ENCODE assay signal across 11 cellular contexts in genomic region chr3:113985526-113985925, GRCh38.
DNase-seq lines count a peak whose midpoint lies in the region; ATAC-seq and TF ChIP-seq lines count a peak whose summit lies in the region.
"Had no signal": no experiment of that assay in that cellular context is flagged by ENCODE, and none has a peak within 500 bp of the region (broad histone marks: within the 10 kb centered on the region; RNA-seq: fewer than 3 reads in every experiment).

No MANE protein-coding gene starts in this region.

- no peaks in the 10 kb centered on the region for H4K20me1 ChIP-seq in BLaER1 treated with 17β-estradiol and CSF1 and Interleukin-3, amounts not matched to agents 10 nM and 100 nM
- no peaks in the 10 kb centered on the region for H4K20me1 ChIP-seq in SU-DHL-6 (ENCODE audit: low read depth, low read length)

- no peaks in the 10 kb centered on the region for H3K27me3 Mint-ChIP-seq in stimulated activated naive CD8-positive, alpha-beta T cell treated with anti-CD3 and anti-CD28 coated beads, Interleukin-15, amount 100 ng/mL, for 72 hours

- peaks cover 16 to 45% (median 37%) of the 10 kb centered on the region in 10 experiments for H3K4me1 ChIP-seq in BLaER1 treated with 17β-estradiol and CSF1 and Interleukin-3, amounts not matched to agents 10 nM and 100 nM
- H3K4me1 ChIP-seq: esophagus muscularis mucosa, vagina had no signal

- H3K9me3 Mint-ChIP-seq in stimulated activated naive CD8-positive, alpha-beta T cell treated with anti-CD3 and anti-CD28 coated beads, Interleukin-15, amount 100 ng/mL, for 72 hours: no peaks in the 10 kb centered on the region

- no peaks in the 10 kb centered on the region for H3K9me3 ChIP-seq in BLaER1 treated with 17β-estradiol and CSF1 and Interleukin-3, amounts not matched to agents 10 nM and 100 nM (replicated peaks in 1 of 11)
- no peaks in the 10 kb centered on the region for H3K9me3 ChIP-seq in SU-DHL-6 (ENCODE audit: insufficient read depth, low read length)
- H3K9me3 ChIP-seq: esophagus muscularis mucosa, vagina had no signal

- H3K4me3 Mint-ChIP-seq in stimulated activated naive CD8-positive, alpha-beta T cell treated with anti-CD3 and anti-CD28 coated beads, Interleukin-15, amount 100 ng/mL, for 72 hours: no peak overlapping the region

- H3K4me3 ChIP-seq in BLaER1 treated with 17β-estradiol and CSF1 and Interleukin-3, amounts not matched to agents 10 nM and 100 nM: no peak overlapping the region; a peak in 1 of 20 replicates
- no peak overlapping the region for H3K4me3 ChIP-seq in SU-DHL-6 (ENCODE audit: insufficient read depth, low read length, poor library complexity, severe bottlenecking)
- H3K4me3 ChIP-seq: esophagus muscularis mucosa, vagina had no signal

- DNase-seq in HUDEP-2 (lab: John Stamatoyannopoulos, UW; ENCODE audit: unreplicated experiment in 76 of 76) (no peak), UCSD-AML1 (lab: John Stamatoyannopoulos, UW; ENCODE audit: unreplicated experiment) (no peak)
- no peak for DNase-seq in stimulated activated naive CD8-positive, alpha-beta T cell treated with anti-CD3 and anti-CD28 coated beads, Interleukin-15, amount 100 ng/mL, for 72 hours
- DNase-seq: NCI-H187 treated with DMSO at 0.1 percent for 48 hours had no signal

- no peaks in the 10 kb centered on the region for H3F3A ChIP-seq in SU-DHL-6 (ENCODE audit: insufficient read depth)

- H3K27ac ChIP-seq in BLaER1 treated with 17β-estradiol and CSF1 and Interleukin-3, amounts not matched to agents 10 nM and 100 nM: peak overlapping the region; percentile 59 to 79 (median 73); a peak in 20 of 22 replicates
- no peak overlapping the region for H3K27ac ChIP-seq in SU-DHL-6 (ENCODE audit: low read depth, low read length)
- H3K27ac ChIP-seq: esophagus muscularis mucosa, vagina had no signal

- peak overlapping the region; percentile 55 to 89 (median 83) for H3K4me2 ChIP-seq in BLaER1 treated with 17β-estradiol and CSF1 and Interleukin-3, amounts not matched to agents 10 nM and 100 nM
- peak overlapping the region; percentile 20 for H3K4me2 ChIP-seq in SU-DHL-6 (ENCODE audit: low read depth, low read length, poor library complexity, severe bottlenecking)

- 0 out of 22 replicates have a peak, but pooled peaks cover 0 to under 1% (median 0%) of the 10 kb centered on the region in 11 experiments for H3K36me3 ChIP-seq in BLaER1 treated with 17β-estradiol and CSF1 and Interleukin-3, amounts not matched to agents 10 nM and 100 nM
- H3K36me3 ChIP-seq in SU-DHL-6 (ENCODE audit: low read length): no peaks in the 10 kb centered on the region

- peak; percentile 61 for ATAC-seq in GM19395 (IDR thresholded peaks at IDR 0.05; ENCODE audit: unreplicated experiment)
- peak; percentile 91 for ATAC-seq in HG03135 (IDR thresholded peaks at IDR 0.05; ENCODE audit: unreplicated experiment)
- no peak for ATAC-seq in stimulated activated naive CD8-positive, alpha-beta T cell treated with anti-CD3 and anti-CD28 coated beads, Interleukin-15, amount 100 ng/mL, for 72 hours
- ATAC-seq in GM21737 (IDR thresholded peaks at IDR 0.05; ENCODE audit: unreplicated experiment): no peak

- H3K4me1 Mint-ChIP-seq in stimulated activated naive CD8-positive, alpha-beta T cell treated with anti-CD3 and anti-CD28 coated beads, Interleukin-15, amount 100 ng/mL, for 72 hours: no peaks in the 10 kb centered on the region

- TF ChIP-seq CTCF in SU-DHL-6 (IDR thresholded peaks at IDR 0.05; ENCODE audit: insufficient read depth, low read length, poor library complexity, severe bottlenecking): no peak

- peak overlapping the region in 1 of 2 donors; percentile 88 for H3K27ac Mint-ChIP-seq in stimulated activated naive CD8-positive, alpha-beta T cell treated with anti-CD3 and anti-CD28 coated beads, Interleukin-15, amount 100 ng/mL, for 72 hours

- H3K27me3 ChIP-seq in BLaER1 treated with 17β-estradiol and CSF1 and Interleukin-3, amounts not matched to agents 10 nM and 100 nM: no peaks in the 10 kb centered on the region
- H3K27me3 ChIP-seq in SU-DHL-6 (ENCODE audit: low read length): no peaks in the 10 kb centered on the region
- H3K27me3 ChIP-seq: esophagus muscularis mucosa, vagina had no signal

- H3K9me2 ChIP-seq in SU-DHL-6 (replicated peaks; ENCODE audit: insufficient read depth, low read length): no peaks in the 10 kb centered on the region

- H3K79me2 ChIP-seq in SU-DHL-6 (ENCODE audit: insufficient read depth, low read length): no peaks in the 10 kb centered on the region

- H3K9ac ChIP-seq in BLaER1 treated with 17β-estradiol and CSF1 and Interleukin-3, amounts not matched to agents 10 nM and 100 nM: peak overlapping the region in 10 of 11 experiments; percentile 14 to 49 (median 32); a peak in 10 of 22 replicates
- H3K9ac ChIP-seq in SU-DHL-6 (ENCODE audit: low read length): no peak overlapping the region

- no peak overlapping the region for H2AFZ ChIP-seq in SU-DHL-6 (ENCODE audit: low read depth, low read length, severe bottlenecking)

Comparison
In these comparisons a context has a peak if more than half of its experiments do, and no peak if none do; other contexts are left out.
1. ATAC-seq: peak in GM19395 (single experiment) and HG03135 (single experiment); none in stimulated activated naive CD8-positive, alpha-beta T cell treated with anti-CD3 and anti-CD28 coated beads, Interleukin-15, amount 100 ng/mL, for 72 hours (single experiment) and GM21737 (single experiment).